Comparison of ENCODE assay signal across 22 cellular contexts in genomic region chr10:102109166-102110116, GRCh38. TPM values are rescaled to one million over a fixed set of nuclear protein-coding genes. Genes with fewer than 3 reads are reported as not detected.
A peak's percentile ranks its signal among the peaks of the same experiment; 100 is the strongest.
DNase-seq lines count a peak whose midpoint lies in the region; ATAC-seq and TF ChIP-seq lines count a peak whose summit lies in the region.
"Had no signal": no experiment of that assay in that cellular context is flagged by ENCODE, and none has a peak within 500 bp of the region (broad histone marks: within the 10 kb centered on the region; RNA-seq: fewer than 3 reads in every experiment).

No MANE protein-coding gene starts in this region.

- POLR2A ChIA-PET in activated CD8-positive, alpha-beta T cell treated with anti-CD3 and anti-CD28 coated beads, Interleukin-2, amount 10 ng/mL, durations not matched to agents 7 days and 5 days (lab: Charles Lee) = interaction anchor here (0.6 to 0.8 kb wide), 2 partner anchors 12 to 31 kb away, joined by 3 to 5 read pairs; no protein-coding TSS in a partner anchor
- POLR2A ChIA-PET in activated CD8-positive, alpha-beta T cell treated with anti-CD3 and anti-CD28 coated beads for 36 hours (lab: Charles Lee) = interaction anchor here (0.5 to 0.9 kb wide), 4 partner anchors 17 to 1802 kb away, joined by 3 read pairs; no protein-coding TSS in a partner anchor

- H3K9me3 Mint-ChIP-seq in activated CD8-positive, alpha-beta T cell treated with anti-CD3 and anti-CD28 coated beads, Interleukin-2, amount 10 ng/mL, durations not matched to agents 7 days and 5 days (ENCODE audit: insufficient read depth) = no peaks in the 10 kb centered on the region
- no peaks in the 10 kb centered on the region for H3K9me3 Mint-ChIP-seq in activated CD8-positive, alpha-beta T cell treated with anti-CD3 and anti-CD28 coated beads for 36 hours
- H3K9me3 Mint-ChIP-seq in endothelial cell (ENCODE audit: unreplicated experiment) = no peaks in the 10 kb centered on the region
- H3K9me3 Mint-ChIP-seq: activated CD4-positive, alpha-beta T cell treated with anti-CD3 and anti-CD28 coated beads, Interleukin-2, amount 10 ng/mL, durations not matched to agents 24 days and 14 days; activated naive CD4-positive, alpha-beta T cell treated with anti-CD3 and anti-CD28 coated beads, Interleukin-2, amount 50 U/mL, for 24 hours had no signal

- CTCF ChIA-PET in activated CD8-positive, alpha-beta T cell treated with anti-CD3 and anti-CD28 coated beads, Interleukin-2, amount 10 ng/mL, durations not matched to agents 7 days and 5 days (lab: Charles Lee) = no interaction called here
- CTCF ChIA-PET in activated CD8-positive, alpha-beta T cell treated with anti-CD3 and anti-CD28 coated beads for 36 hours (lab: Charles Lee) = interaction anchor here (1.9 kb wide), 2 partner anchors 36 to 269 kb away, joined by 5 to 6 read pairs; no protein-coding TSS in a partner anchor

- intact Hi-C loops in activated CD8-positive, alpha-beta T cell treated with anti-CD3 and anti-CD28 coated beads for 36 hours (cut with micrococcal nuclease) = no loop called here

- peak overlapping the region; percentile 9 for H3K27ac Mint-ChIP-seq in activated CD8-positive, alpha-beta T cell treated with anti-CD3 and anti-CD28 coated beads, Interleukin-2, amount 10 ng/mL, durations not matched to agents 7 days and 5 days
- H3K27ac Mint-ChIP-seq in activated CD8-positive, alpha-beta T cell treated with anti-CD3 and anti-CD28 coated beads for 36 hours = no peak overlapping the region
- H3K27ac Mint-ChIP-seq in endothelial cell (ENCODE audit: unreplicated experiment) = peak overlapping the region; percentile 30
- H3K27ac Mint-ChIP-seq: activated CD4-positive, alpha-beta T cell treated with anti-CD3 and anti-CD28 coated beads, Interleukin-2, amount 10 ng/mL, durations not matched to agents 24 days and 14 days; activated naive CD4-positive, alpha-beta T cell treated with anti-CD3 and anti-CD28 coated beads, Interleukin-2, amount 50 U/mL, for 24 hours had no signal

- H3K27me3 Mint-ChIP-seq in activated CD8-positive, alpha-beta T cell treated with anti-CD3 and anti-CD28 coated beads, Interleukin-2, amount 10 ng/mL, durations not matched to agents 7 days and 5 days (ENCODE audit: low read depth) = no peaks in the 10 kb centered on the region
- H3K27me3 Mint-ChIP-seq in activated CD8-positive, alpha-beta T cell treated with anti-CD3 and anti-CD28 coated beads for 36 hours = no peaks in the 10 kb centered on the region
- H3K27me3 Mint-ChIP-seq in endothelial cell (ENCODE audit: unreplicated experiment) = peaks cover 17% of the 10 kb centered on the region
- H3K27me3 Mint-ChIP-seq: activated CD4-positive, alpha-beta T cell treated with anti-CD3 and anti-CD28 coated beads, Interleukin-2, amount 10 ng/mL, durations not matched to agents 24 days and 14 days; activated naive CD4-positive, alpha-beta T cell treated with anti-CD3 and anti-CD28 coated beads, Interleukin-2, amount 50 U/mL, for 24 hours had no signal

- H3K36me3 Mint-ChIP-seq in activated CD8-positive, alpha-beta T cell treated with anti-CD3 and anti-CD28 coated beads, Interleukin-2, amount 10 ng/mL, durations not matched to agents 7 days and 5 days (ENCODE audit: low read depth) = peaks cover 55% of the 10 kb centered on the region
- peaks cover 36% of the 10 kb centered on the region for H3K36me3 Mint-ChIP-seq in activated CD8-positive, alpha-beta T cell treated with anti-CD3 and anti-CD28 coated beads for 36 hours (ENCODE audit: low read depth)
- H3K36me3 Mint-ChIP-seq in endothelial cell (ENCODE audit: low read depth, unreplicated experiment) = peaks cover 41% of the 10 kb centered on the region

- TF ChIP-seq CTCF in activated CD8-positive, alpha-beta T cell treated with anti-CD3 and anti-CD28 coated beads for 36 hours (IDR thresholded peaks at IDR 0.05) = no peak
- TF ChIP-seq CTCF in endothelial cell (IDR thresholded peaks at IDR 0.05; ENCODE audit: unreplicated experiment) = no peak

- no peak for ATAC-seq in activated CD8-positive, alpha-beta T cell treated with anti-CD3 and anti-CD28 coated beads, Interleukin-2, amount 10 ng/mL, durations not matched to agents 7 days and 5 days
- ATAC-seq in activated CD8-positive, alpha-beta T cell treated with anti-CD3 and anti-CD28 coated beads for 36 hours = no peak
- ATAC-seq: K562, upper lobe of right lung had no signal

- no peak for DNase-seq in activated CD8-positive, alpha-beta T cell treated with anti-CD3 and anti-CD28 coated beads, Interleukin-2, amount 10 ng/mL, durations not matched to agents 7 days and 5 days
- DNase-seq in activated CD8-positive, alpha-beta T cell treated with anti-CD3 and anti-CD28 coated beads for 36 hours = no peak
- DNase-seq in endothelial cell (ENCODE audit: low spot score) = no peak
- peak; percentile 77 for DNase-seq in putamen (ENCODE audit: low spot score)
- no peak for DNase-seq in DMS153 treated with DMSO at 0.1 percent for 48 hours (lab: John Stamatoyannopoulos, UW; ENCODE audit: unreplicated experiment)
- no peak for DNase-seq in NCI-H2029 treated with DMSO at 0.1 percent for 48 hours (lab: John Stamatoyannopoulos, UW)
- DNase-seq: activated CD4-positive, alpha-beta T cell treated with anti-CD3 and anti-CD28 coated beads, Interleukin-2, amount 10 ng/mL, durations not matched to agents 24 days and 14 days; aorta; central memory CD4-positive, alpha-beta T cell; dermis blood vessel endothelial cell; DMS53; GDM1; NCI-H1105 treated with DMSO at 0.1 percent for 48 hours; NCI-H2081; NCI-H345; NCI-H748 treated with DMSO at 0.1 percent for 48 hours; SK-N-SH; stimulated activated CD4-positive, alpha-beta T cell treated with anti-CD3 and anti-CD28 coated beads, Interleukin-2, amount 100 ng/mL, for 24 hours; substantia nigra; upper lobe of right lung had no signal

- H3K4me3 Mint-ChIP-seq in activated CD8-positive, alpha-beta T cell treated with anti-CD3 and anti-CD28 coated beads, Interleukin-2, amount 10 ng/mL, durations not matched to agents 7 days and 5 days = no peak overlapping the region
- H3K4me3 Mint-ChIP-seq in activated CD8-positive, alpha-beta T cell treated with anti-CD3 and anti-CD28 coated beads for 36 hours = no peak overlapping the region
- H3K4me3 Mint-ChIP-seq in endothelial cell (ENCODE audit: unreplicated experiment) = peak overlapping the region; percentile 80
- H3K4me3 Mint-ChIP-seq: activated CD4-positive, alpha-beta T cell treated with anti-CD3 and anti-CD28 coated beads, Interleukin-2, amount 10 ng/mL, durations not matched to agents 24 days and 14 days; activated naive CD4-positive, alpha-beta T cell treated with anti-CD3 and anti-CD28 coated beads, Interleukin-2, amount 50 U/mL, for 24 hours had no signal

- peaks cover 40% of the 10 kb centered on the region for H3K4me1 Mint-ChIP-seq in activated CD8-positive, alpha-beta T cell treated with anti-CD3 and anti-CD28 coated beads, Interleukin-2, amount 10 ng/mL, durations not matched to agents 7 days and 5 days (ENCODE audit: low read depth)
- H3K4me1 Mint-ChIP-seq in activated CD8-positive, alpha-beta T cell treated with anti-CD3 and anti-CD28 coated beads for 36 hours (ENCODE audit: low read depth) = peaks cover 30% of the 10 kb centered on the region
- H3K4me1 Mint-ChIP-seq in endothelial cell (ENCODE audit: unreplicated experiment) = peaks cover 57% of the 10 kb centered on the region

RNA-seq across cellular contexts. Expression of gene LDB1, which starts 10.7 kb away (rescaled TPM):
- 10 to 100 TPM; 83.6 to 87.1 TPM for total RNA-seq in activated CD8-positive, alpha-beta T cell treated with anti-CD3 and anti-CD28 coated beads, Interleukin-2, amount 10 ng/mL, durations not matched to agents 7 days and 5 days
- total RNA-seq in activated CD8-positive, alpha-beta T cell treated with anti-CD3 and anti-CD28 coated beads for 36 hours = 10 to 100 TPM; 68.5 to 70.9 TPM
- total RNA-seq in endothelial cell (ENCODE audit: unreplicated experiment) = 160 TPM

RNA-seq across cellular contexts. Expression of gene PPRC1, which starts 23.4 kb away (rescaled TPM):
- total RNA-seq in activated CD8-positive, alpha-beta T cell treated with anti-CD3 and anti-CD28 coated beads, Interleukin-2, amount 10 ng/mL, durations not matched to agents 7 days and 5 days = 10 to 100 TPM; 56.5 to 58.9 TPM
- 10 to 100 TPM; 68.6 to 72.2 TPM for total RNA-seq in activated CD8-positive, alpha-beta T cell treated with anti-CD3 and anti-CD28 coated beads for 36 hours
- 29.9 TPM for total RNA-seq in endothelial cell (ENCODE audit: unreplicated experiment)

RNA-seq across cellular contexts. Expression of gene NOLC1, which starts 42.7 kb away (rescaled TPM):
- 10 to 100 TPM; 94.1 to 95.3 TPM for total RNA-seq in activated CD8-positive, alpha-beta T cell treated with anti-CD3 and anti-CD28 coated beads, Interleukin-2, amount 10 ng/mL, durations not matched to agents 7 days and 5 days
- 100 to 1,000 TPM; 210 to 215 TPM for total RNA-seq in activated CD8-positive, alpha-beta T cell treated with anti-CD3 and anti-CD28 coated beads for 36 hours
- total RNA-seq in endothelial cell (ENCODE audit: unreplicated experiment) = 43.2 TPM

RNA-seq across cellular contexts. Expression of gene HPS6, which starts 44.3 kb away (rescaled TPM):
- total RNA-seq in activated CD8-positive, alpha-beta T cell treated with anti-CD3 and anti-CD28 coated beads, Interleukin-2, amount 10 ng/mL, durations not matched to agents 7 days and 5 days = 10 to 100 TPM; 23.2 to 25.3 TPM
- 10 to 100 TPM; 18.0 to 18.1 TPM for total RNA-seq in activated CD8-positive, alpha-beta T cell treated with anti-CD3 and anti-CD28 coated beads for 36 hours
- 25.1 TPM for total RNA-seq in endothelial cell (ENCODE audit: unreplicated experiment)

RNA-seq across cellular contexts. Expression of gene ARMH3, which starts 53.5 kb away (rescaled TPM):
- total RNA-seq in activated CD8-positive, alpha-beta T cell treated with anti-CD3 and anti-CD28 coated beads, Interleukin-2, amount 10 ng/mL, durations not matched to agents 7 days and 5 days = 10 to 100 TPM; 25.2 to 26.3 TPM
- 10 to 100 TPM; 16.2 to 18.4 TPM for total RNA-seq in activated CD8-positive, alpha-beta T cell treated with anti-CD3 and anti-CD28 coated beads for 36 hours
- 20.5 TPM for total RNA-seq in endothelial cell (ENCODE audit: unreplicated experiment)
